ENCODE assay signal across 22 cellular contexts in the genomic region with DNA sequence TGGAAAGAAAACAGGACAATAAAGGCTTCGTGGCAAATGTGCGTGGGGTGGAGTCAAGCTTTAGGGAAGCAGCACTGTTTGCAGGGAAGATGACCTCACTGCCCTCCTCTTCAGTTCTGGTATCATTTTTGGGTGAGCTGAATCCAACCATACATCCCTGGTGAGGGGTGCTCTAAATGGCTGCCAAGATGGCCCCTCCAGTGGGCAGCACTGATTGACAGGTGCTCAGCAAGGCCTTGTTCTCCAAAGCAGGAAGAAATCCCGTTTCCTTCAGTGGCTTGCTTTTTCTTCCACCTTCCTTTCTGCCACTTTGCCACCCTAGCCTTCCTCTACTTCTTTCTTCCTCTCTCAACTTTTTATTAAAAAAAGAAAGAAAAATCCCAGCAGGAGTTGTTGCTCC.
"Had no signal": no experiment of that assay in that cellular context is flagged by ENCODE, and none has a peak within 500 bp of the region (broad histone marks: within the 10 kb centered on the region; RNA-seq: fewer than 3 reads in every experiment).

No MANE protein-coding gene starts in this region.

- DNase-seq: activated B cell treated with CpG ODN at 0.5 μM for 24 hours; activated CD4-positive, alpha-beta T cell treated with anti-CD3 and anti-CD28 coated beads, Interleukin-2, amount 50 U/mL, for 4 hours; activated gamma-delta T cell; activated T-cell treated with anti-CD3 and anti-CD28 coated beads, Interleukin-2, amount 50 U/mL, for 72 hours; cortex of kidney; effector CD4-positive, alpha-beta T cell; heart left ventricle; left cardiac atrium; mesenchymal stem cell; stimulated activated CD4-positive, alpha-beta T cell treated with anti-CD3 and anti-CD28 coated beads, Interleukin-2, amount 100 ng/mL, for 24 hours; stimulated activated naive CD8-positive, alpha-beta T cell treated with anti-CD3 and anti-CD28 coated beads, Interleukin-15, Interleukin-2, amounts not matched to agents 100 U/mL and 50 U/mL, for 24 hours; SW 1271; T-helper 2 cell; tibial artery had no signal

- H3K27ac ChIP-seq: ascending aorta, breast epithelium, esophagus muscularis mucosa, gastroesophageal sphincter, heart left ventricle, prostate gland, right atrium auricular region, tibial artery had no signal

- H3K4me3 ChIP-seq: ascending aorta, breast epithelium, esophagus muscularis mucosa, gastroesophageal sphincter, heart left ventricle, prostate gland, right atrium auricular region, tibial artery had no signal

- H3K27ac Mint-ChIP-seq: activated B cell treated with CpG ODN at 0.5 μM for 24 hours; activated naive CD4-positive, alpha-beta T cell treated with anti-CD3 and anti-CD28 coated beads, Interleukin-2, amount 50 U/mL, for 24 hours; activated T-cell treated with anti-CD3 and anti-CD28 coated beads, Interleukin-2, amount 50 U/mL, for 72 hours; natural killer cell treated with Interleukin-12 subunit alpha and Interleukin-12 subunit beta and Interleukin-15 and Interleukin-18, amount 100 ng/mL, for 72 hours had no signal

- H3K9me3 ChIP-seq: ascending aorta, breast epithelium, esophagus muscularis mucosa, gastroesophageal sphincter, heart left ventricle, prostate gland, right atrium auricular region, tibial artery had no signal

- H3K4me1 Mint-ChIP-seq: activated B cell treated with CpG ODN at 0.5 μM for 24 hours; activated naive CD4-positive, alpha-beta T cell treated with anti-CD3 and anti-CD28 coated beads, Interleukin-2, amount 50 U/mL, for 24 hours had no signal

- H3K36me3 ChIP-seq: ascending aorta, breast epithelium, esophagus muscularis mucosa, gastroesophageal sphincter, heart left ventricle, prostate gland, right atrium auricular region, tibial artery had no signal

- H3K4me1 ChIP-seq: ascending aorta, breast epithelium, heart left ventricle, prostate gland, right atrium auricular region, tibial artery had no signal

- H3K4me3 Mint-ChIP-seq: activated B cell treated with CpG ODN at 0.5 μM for 24 hours; activated naive CD4-positive, alpha-beta T cell treated with anti-CD3 and anti-CD28 coated beads, Interleukin-2, amount 50 U/mL, for 24 hours; activated T-cell treated with anti-CD3 and anti-CD28 coated beads, Interleukin-2, amount 50 U/mL, for 72 hours; natural killer cell treated with Interleukin-12 subunit alpha and Interleukin-12 subunit beta and Interleukin-15 and Interleukin-18, amount 100 ng/mL, for 72 hours had no signal

- H3K9me3 Mint-ChIP-seq: activated B cell treated with CpG ODN at 0.5 μM for 24 hours; activated naive CD4-positive, alpha-beta T cell treated with anti-CD3 and anti-CD28 coated beads, Interleukin-2, amount 50 U/mL, for 24 hours; activated T-cell treated with anti-CD3 and anti-CD28 coated beads, Interleukin-2, amount 50 U/mL, for 72 hours; natural killer cell treated with Interleukin-12 subunit alpha and Interleukin-12 subunit beta and Interleukin-15 and Interleukin-18, amount 100 ng/mL, for 72 hours had no signal

- H3K27me3 ChIP-seq: ascending aorta, breast epithelium, esophagus muscularis mucosa, gastroesophageal sphincter, heart left ventricle, right atrium auricular region, tibial artery had no signal

- ATAC-seq: activated T-cell treated with anti-CD3 and anti-CD28 coated beads, Interleukin-2, amount 50 U/mL, for 72 hours; gastroesophageal sphincter; heart left ventricle; left cardiac atrium; natural killer cell treated with Interleukin-12 subunit alpha and Interleukin-12 subunit beta and Interleukin-15 and Interleukin-18, amount 100 ng/mL, for 72 hours; stimulated activated naive CD8-positive, alpha-beta T cell treated with anti-CD3 and anti-CD28 coated beads, Interleukin-15, Interleukin-2, amounts not matched to agents 100 U/mL and 50 U/mL, for 24 hours had no signal

- H3K36me3 Mint-ChIP-seq: activated naive CD4-positive, alpha-beta T cell treated with anti-CD3 and anti-CD28 coated beads, Interleukin-2, amount 50 U/mL, for 24 hours; natural killer cell treated with Interleukin-12 subunit alpha and Interleukin-12 subunit beta and Interleukin-15 and Interleukin-18, amount 100 ng/mL, for 72 hours had no signal
